ENCODE assay signal across 2 cellular contexts in the genomic region with DNA sequence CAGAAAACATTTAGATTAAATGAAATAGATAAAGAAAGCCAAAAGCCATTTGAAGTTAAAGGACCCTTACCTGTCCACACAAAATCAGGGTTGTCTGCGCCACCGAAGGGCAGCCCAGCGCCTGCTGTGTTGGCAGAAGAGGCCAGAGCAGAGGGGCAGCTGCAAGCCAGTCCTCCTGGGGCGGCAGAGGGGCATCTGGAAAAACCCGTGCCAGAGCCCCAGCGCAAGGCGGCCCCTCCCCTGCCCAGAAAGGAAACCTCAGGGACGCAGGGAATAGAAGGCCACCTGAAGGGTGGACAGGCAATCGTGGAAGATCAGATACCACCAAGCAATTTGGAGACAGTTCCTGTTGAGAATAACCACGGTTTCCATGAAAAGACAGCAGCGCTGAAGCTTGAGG.
TF ChIP-seq lines count a peak whose summit lies in the region.

No MANE protein-coding gene starts in this region.

TF ChIP-seq in HepG2, 621 proteins besides CTCF, POLR2A, EP300 and RAD21:
- TF ChIP-seq RBFOX2 (IDR thresholded peaks at IDR 0.05; ENCODE audit: low read depth, low read length) (peak; percentile 31; the same call in 1 of the 2 replicates), POLR2G (IDR thresholded peaks at IDR 0.05; ENCODE audit: low read depth, low read length) (no peak), MAF1 (CRISPR knock-in tag; IDR thresholded peaks at IDR 0.05; ENCODE audit: borderline replicate concordance) (no peak)
TF ChIP-seq in HepG2: peak in this region for 1.

TF ChIP-seq in HCT116, 20 proteins besides CTCF, POLR2A, EP300 and RAD21:
- no peak for TF ChIP-seq POLR2AphosphoS5 (IDR thresholded peaks at IDR 0.05; ENCODE audit: low read depth, low read length)
- TF ChIP-seq JUND (IDR thresholded peaks at IDR 0.05), result no peak
- TF ChIP-seq SIN3A (IDR thresholded peaks at IDR 0.05; ENCODE audit: low read depth), result no peak
- TF ChIP-seq, protein P1, sequence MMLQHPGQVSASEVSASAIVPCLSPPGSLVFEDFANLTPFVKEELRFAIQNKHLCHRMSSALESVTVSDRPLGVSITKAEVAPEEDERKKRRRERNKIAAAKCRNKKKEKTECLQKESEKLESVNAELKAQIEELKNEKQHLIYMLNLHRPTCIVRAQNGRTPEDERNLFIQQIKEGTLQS (IDR thresholded peaks at IDR 0.05), result no peak
- no peak for TF ChIP-seq CBX3 (IDR thresholded peaks at IDR 0.05; ENCODE audit: low read depth)
- no peak for TF ChIP-seq TCF7L2 (IDR thresholded peaks at IDR 0.05; ENCODE audit: borderline replicate concordance, extremely low read depth, insufficient read depth, insufficient read length)
- no peak for TF ChIP-seq ELF1 (IDR thresholded peaks at IDR 0.05; ENCODE audit: borderline replicate concordance, low read depth)
- no peak for TF ChIP-seq EGR1 (IDR thresholded peaks at IDR 0.05; ENCODE audit: low read depth)
- TF ChIP-seq, protein P2, sequence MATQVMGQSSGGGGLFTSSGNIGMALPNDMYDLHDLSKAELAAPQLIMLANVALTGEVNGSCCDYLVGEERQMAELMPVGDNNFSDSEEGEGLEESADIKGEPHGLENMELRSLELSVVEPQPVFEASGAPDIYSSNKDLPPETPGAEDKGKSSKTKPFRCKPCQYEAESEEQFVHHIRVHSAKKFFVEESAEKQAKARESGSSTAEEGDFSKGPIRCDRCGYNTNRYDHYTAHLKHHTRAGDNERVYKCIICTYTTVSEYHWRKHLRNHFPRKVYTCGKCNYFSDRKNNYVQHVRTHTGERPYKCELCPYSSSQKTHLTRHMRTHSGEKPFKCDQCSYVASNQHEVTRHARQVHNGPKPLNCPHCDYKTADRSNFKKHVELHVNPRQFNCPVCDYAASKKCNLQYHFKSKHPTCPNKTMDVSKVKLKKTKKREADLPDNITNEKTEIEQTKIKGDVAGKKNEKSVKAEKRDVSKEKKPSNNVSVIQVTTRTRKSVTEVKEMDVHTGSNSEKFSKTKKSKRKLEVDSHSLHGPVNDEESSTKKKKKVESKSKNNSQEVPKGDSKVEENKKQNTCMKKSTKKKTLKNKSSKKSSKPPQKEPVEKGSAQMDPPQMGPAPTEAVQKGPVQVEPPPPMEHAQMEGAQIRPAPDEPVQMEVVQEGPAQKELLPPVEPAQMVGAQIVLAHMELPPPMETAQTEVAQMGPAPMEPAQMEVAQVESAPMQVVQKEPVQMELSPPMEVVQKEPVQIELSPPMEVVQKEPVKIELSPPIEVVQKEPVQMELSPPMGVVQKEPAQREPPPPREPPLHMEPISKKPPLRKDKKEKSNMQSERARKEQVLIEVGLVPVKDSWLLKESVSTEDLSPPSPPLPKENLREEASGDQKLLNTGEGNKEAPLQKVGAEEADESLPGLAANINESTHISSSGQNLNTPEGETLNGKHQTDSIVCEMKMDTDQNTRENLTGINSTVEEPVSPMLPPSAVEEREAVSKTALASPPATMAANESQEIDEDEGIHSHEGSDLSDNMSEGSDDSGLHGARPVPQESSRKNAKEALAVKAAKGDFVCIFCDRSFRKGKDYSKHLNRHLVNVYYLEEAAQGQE (IDR thresholded peaks at IDR 0.05; ENCODE audit: low read depth), result no peak
- TF ChIP-seq, protein P3, sequence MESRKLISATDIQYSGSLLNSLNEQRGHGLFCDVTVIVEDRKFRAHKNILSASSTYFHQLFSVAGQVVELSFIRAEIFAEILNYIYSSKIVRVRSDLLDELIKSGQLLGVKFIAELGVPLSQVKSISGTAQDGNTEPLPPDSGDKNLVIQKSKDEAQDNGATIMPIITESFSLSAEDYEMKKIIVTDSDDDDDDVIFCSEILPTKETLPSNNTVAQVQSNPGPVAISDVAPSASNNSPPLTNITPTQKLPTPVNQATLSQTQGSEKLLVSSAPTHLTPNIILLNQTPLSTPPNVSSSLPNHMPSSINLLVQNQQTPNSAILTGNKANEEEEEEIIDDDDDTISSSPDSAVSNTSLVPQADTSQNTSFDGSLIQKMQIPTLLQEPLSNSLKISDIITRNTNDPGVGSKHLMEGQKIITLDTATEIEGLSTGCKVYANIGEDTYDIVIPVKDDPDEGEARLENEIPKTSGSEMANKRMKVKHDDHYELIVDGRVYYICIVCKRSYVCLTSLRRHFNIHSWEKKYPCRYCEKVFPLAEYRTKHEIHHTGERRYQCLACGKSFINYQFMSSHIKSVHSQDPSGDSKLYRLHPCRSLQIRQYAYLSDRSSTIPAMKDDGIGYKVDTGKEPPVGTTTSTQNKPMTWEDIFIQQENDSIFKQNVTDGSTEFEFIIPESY (IDR thresholded peaks at IDR 0.05; ENCODE audit: extremely low read depth, insufficient replicate concordance, low read length), result no peak
- TF ChIP-seq, protein P4, sequence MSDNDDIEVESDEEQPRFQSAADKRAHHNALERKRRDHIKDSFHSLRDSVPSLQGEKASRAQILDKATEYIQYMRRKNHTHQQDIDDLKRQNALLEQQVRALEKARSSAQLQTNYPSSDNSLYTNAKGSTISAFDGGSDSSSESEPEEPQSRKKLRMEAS (IDR thresholded peaks at IDR 0.05), result no peak
- no peak for TF ChIP-seq ZFX (IDR thresholded peaks at IDR 0.05)
- TF ChIP-seq ZNF274 (IDR thresholded peaks at IDR 0.05; ENCODE audit: low read depth, low read length), result no peak
- TF ChIP-seq EZH2 (IDR thresholded peaks at IDR 0.05), result no peak
- no peak for TF ChIP-seq YY1 (IDR thresholded peaks at IDR 0.05; ENCODE audit: extremely low read depth, insufficient replicate concordance, low read depth, low read length)
- TF ChIP-seq EZH2phosphoT487 (IDR thresholded peaks at IDR 0.05; ENCODE audit: borderline replicate concordance), result no peak
- TF ChIP-seq FOSL1 (IDR thresholded peaks at IDR 0.05; ENCODE audit: low read depth), result no peak
- no peak for TF ChIP-seq CEBPB (IDR thresholded peaks at IDR 0.05; ENCODE audit: low read depth)
- no peak for TF ChIP-seq SRF (IDR thresholded peaks at IDR 0.05; ENCODE audit: low read depth)
TF ChIP-seq in HCT116: peak in this region for 0.
